ENCODE assay signal across 22 cellular contexts in genomic region chr4:10057023-10057395, GRCh38.
"Had no signal": no experiment of that assay in that cellular context is flagged by ENCODE, and none has a peak within 500 bp of the region (broad histone marks: within the 10 kb centered on the region; RNA-seq: fewer than 3 reads in every experiment).

No MANE protein-coding gene starts in this region.

- DNase-seq: central memory CD4-positive, alpha-beta T cell; colonic mucosa; effector memory CD4-positive, alpha-beta T cell; erythroblast; mesenchymal stem cell; midbrain; naive thymus-derived CD8-positive, alpha-beta T cell; posterior cingulate gyrus; psoas muscle; right cardiac atrium; sigmoid colon; stimulated activated CD4-positive, alpha-beta T cell treated with anti-CD3 and anti-CD28 coated beads, Interleukin-2, amount 100 ng/mL, for 24 hours; stimulated activated CD4-positive, alpha-beta T cell treated with anti-CD3 and anti-CD28 coated beads, Interleukin-4, amount 100 ng/mL, for 24 hours; stimulated activated naive CD8-positive, alpha-beta T cell treated with anti-CD3 and anti-CD28 coated beads, Interleukin-15, Interleukin-2, amounts not matched to agents 100 U/mL and 50 U/mL, for 24 hours; substantia nigra had no signal

- H3K27me3 ChIP-seq: colonic mucosa, neutrophil, sigmoid colon, tibial nerve had no signal

- H3K9me3 ChIP-seq: colonic mucosa, neutrophil, psoas muscle, sigmoid colon, thoracic aorta, tibial nerve had no signal

- H3K9me3 Mint-ChIP-seq: dendritic cell treated with granulocyte-macrophage colony-stimulating factor and Interleukin-4, amounts not matched to agents 40 ng/mL and 50 ng/mL, for 4 days; neural crest cell; stimulated activated effector memory CD8-positive, alpha-beta T cell treated with anti-CD3 and anti-CD28 coated beads, Interleukin-12 subunit alpha, Interleukin-12 subunit beta, amount 100 ng/mL, for 72 hours had no signal

- H3K4me1 Mint-ChIP-seq: stimulated activated effector memory CD8-positive, alpha-beta T cell treated with anti-CD3 and anti-CD28 coated beads, Interleukin-12 subunit alpha, Interleukin-12 subunit beta, amount 100 ng/mL, for 72 hours had no signal

- H3K27ac ChIP-seq: colonic mucosa, neutrophil, psoas muscle, sigmoid colon, thoracic aorta, tibial nerve had no signal

- ATAC-seq: left lobe of liver; naive thymus-derived CD8-positive, alpha-beta T cell; psoas muscle; right cardiac atrium; stimulated activated effector memory CD8-positive, alpha-beta T cell treated with anti-CD3 and anti-CD28 coated beads, Interleukin-12 subunit alpha, Interleukin-12 subunit beta, amount 100 ng/mL, for 72 hours; stimulated activated naive CD8-positive, alpha-beta T cell treated with anti-CD3 and anti-CD28 coated beads, Interleukin-15, Interleukin-2, amounts not matched to agents 100 U/mL and 50 U/mL, for 24 hours had no signal

- H3K36me3 ChIP-seq: colonic mucosa, sigmoid colon, thoracic aorta, tibial nerve had no signal

- H3K27me3 Mint-ChIP-seq: naive thymus-derived CD8-positive, alpha-beta T cell had no signal

- H3K4me1 ChIP-seq: colonic mucosa, psoas muscle, sigmoid colon had no signal

- H3K4me3 ChIP-seq: colonic mucosa, psoas muscle, sigmoid colon, thoracic aorta, tibial nerve had no signal

- H3K27ac Mint-ChIP-seq: dendritic cell treated with granulocyte-macrophage colony-stimulating factor and Interleukin-4, amounts not matched to agents 40 ng/mL and 50 ng/mL, for 4 days; stimulated activated effector memory CD8-positive, alpha-beta T cell treated with anti-CD3 and anti-CD28 coated beads, Interleukin-12 subunit alpha, Interleukin-12 subunit beta, amount 100 ng/mL, for 72 hours had no signal

- H3K4me3 Mint-ChIP-seq: dendritic cell treated with granulocyte-macrophage colony-stimulating factor and Interleukin-4, amounts not matched to agents 40 ng/mL and 50 ng/mL, for 4 days; naive thymus-derived CD8-positive, alpha-beta T cell; neural crest cell; stimulated activated effector memory CD8-positive, alpha-beta T cell treated with anti-CD3 and anti-CD28 coated beads, Interleukin-12 subunit alpha, Interleukin-12 subunit beta, amount 100 ng/mL, for 72 hours had no signal
